9 cellular contexts compared by ENCODE assay signal in genomic region chr12:6205144-6205539, GRCh38. TPM values are rescaled to one million over a fixed set of nuclear protein-coding genes. Genes with fewer than 3 reads are reported as not detected.
DNase-seq lines count a peak whose midpoint lies in the region; ATAC-seq and TF ChIP-seq lines count a peak whose summit lies in the region.
"Had no signal": no experiment of that assay in that cellular context is flagged by ENCODE, and none has a peak within 500 bp of the region (broad histone marks: within the 10 kb centered on the region; RNA-seq: fewer than 3 reads in every experiment).

No MANE protein-coding gene starts in this region.

- peak; percentile 80 for DNase-seq in RPMI8226
- DNase-seq in esophagus muscularis mucosa (ENCODE audit: extremely low spot score), result no peak
- DNase-seq in upper lobe of left lung, result no peak
- DNase-seq in NCI-H526 treated with DMSO at 0.1 percent for 48 hours (lab: John Stamatoyannopoulos, UW), result no peak
- no peak for DNase-seq in G401 (ENCODE audit: low spot score)
- DNase-seq: activated naive CD4-positive, alpha-beta T cell treated with Interleukin-2 at 50 U/mL for 16 hours; testis had no signal

- H3K4me3 ChIP-seq in esophagus muscularis mucosa (peak overlapping the region; percentile 25 to 99 (median 70)), mucosa of rectum (ENCODE audit: low read length in 2 of 2) (peak overlapping the region in 1 of 2 donors; percentile 28), upper lobe of left lung (no peak overlapping the region)
- H3K4me3 ChIP-seq: testis had no signal

- peak overlapping the region; percentile 94 to 100 (median 98) for H3K27ac ChIP-seq in esophagus muscularis mucosa (replicated peaks in 1 of 4)
- H3K27ac ChIP-seq in mucosa of rectum (ENCODE audit: low read depth in 2 of 2, low read length in 2 of 2), result peak overlapping the region; percentile 67 to 76
- peak overlapping the region; percentile 20 to 92 (median 55) for H3K27ac ChIP-seq in upper lobe of left lung

- H3K4me1 ChIP-seq in esophagus muscularis mucosa (peaks cover 71 to 93% (median 90%) of the 10 kb centered on the region in 4 donors), mucosa of rectum (ENCODE audit: control insufficient read depth in 2 of 2, insufficient read depth in 2 of 2, low read length in 2 of 2) (peaks cover 71 to 73% of the 10 kb centered on the region in 2 donors), upper lobe of left lung (peaks cover 26 to 89% (median 84%) of the 10 kb centered on the region in 4 donors)

- intact Hi-C loops in esophagus muscularis mucosa (cut with DNase I), result no loop called here

- in situ Hi-C loops in G401 (cut with HindIII; ENCODE audit: low sequenced_read_pairs), result no loop called here

- 22% methylated on average over 6 of the region's 8 CpGs for WGBS in esophagus muscularis mucosa
- 29 to 31% methylated on average over 6 to 8 of the region's 8 CpGs for WGBS in upper lobe of left lung, 2 donors

- no peak for TF ChIP-seq POLR2A in esophagus muscularis mucosa (IDR thresholded peaks at IDR 0.05; ENCODE audit: low read depth)
- no peak for TF ChIP-seq POLR2A in upper lobe of left lung (IDR thresholded peaks at IDR 0.05)

- ATAC-seq in upper lobe of left lung (ENCODE audit: low FRiP score in 2 of 2), result no peak
- ATAC-seq in GM21528 (IDR thresholded peaks at IDR 0.05; ENCODE audit: low FRiP score, unreplicated experiment), result no peak

- TF ChIP-seq EP300 in esophagus muscularis mucosa (IDR thresholded peaks at IDR 0.05) (no peak), upper lobe of left lung (IDR thresholded peaks at IDR 0.05) (no peak)

- H3K27me3 ChIP-seq in esophagus muscularis mucosa (no peaks in the 10 kb centered on the region), mucosa of rectum (ENCODE audit: control insufficient read depth in 2 of 2, insufficient read depth in 2 of 2, low read length in 2 of 2) (no peaks in the 10 kb centered on the region), upper lobe of left lung (peaks cover 0 to 8% (median 0%) of the 10 kb centered on the region in 4 donors)
- H3K27me3 ChIP-seq: testis had no signal

- H3K9me3 ChIP-seq in esophagus muscularis mucosa (no peaks in the 10 kb centered on the region), mucosa of rectum (ENCODE audit: control insufficient read depth in 2 of 2, low read length in 2 of 2) (no peaks in the 10 kb centered on the region), upper lobe of left lung (no peaks in the 10 kb centered on the region)
- H3K9me3 ChIP-seq: testis had no signal

- H3K36me3 ChIP-seq in esophagus muscularis mucosa, result peaks cover 0 to 8% (median 2%) of the 10 kb centered on the region in 4 donors
- H3K36me3 ChIP-seq in mucosa of rectum (ENCODE audit: control insufficient read depth in 2 of 2, insufficient read depth in 2 of 2, low read length in 2 of 2), result peaks cover 0 to 4% of the 10 kb centered on the region in 2 donors
- H3K36me3 ChIP-seq in upper lobe of left lung, result peaks cover 0 to 7% (median 0%) of the 10 kb centered on the region in 4 donors

- no peak for TF ChIP-seq CTCF in esophagus muscularis mucosa (IDR thresholded peaks at IDR 0.05)
- TF ChIP-seq CTCF in upper lobe of left lung (IDR thresholded peaks at IDR 0.05), result no peak

- H3K9ac ChIP-seq in mucosa of rectum (ENCODE audit: low read depth in 1 of 2, low read length in 2 of 2), result peak overlapping the region; percentile 35 to 62

RNA-seq across cellular contexts. Expression of gene CD9, which starts 4.9 kb away (rescaled TPM):
- total RNA-seq in esophagus muscularis mucosa, result 100 to 1,000 TPM; 349 to 416 (median 399) TPM
- 100 to 1,000 TPM in 5 of 6 donors, 10 to 100 TPM in 1; 96.4 to 716 (median 484) TPM for total RNA-seq in upper lobe of left lung
- total RNA-seq in G401 (2014; rRNA removed; shearing (Covaris generic)), result 34.3 and 46.6 TPM in 2 replicates

Comparison
In these comparisons a context has a peak if more than half of its experiments do, and no peak if none do; other contexts are left out.
1. H3K4me3 ChIP-seq: peak in esophagus muscularis mucosa (4 of 4); none in upper lobe of left lung (0 of 4).
2. Peak in every context shown above with its lines, with median percentiles within 50 percentile points of each other: H3K27ac ChIP-seq.